Comparison of ENCODE assay signal across 1 cellular context in genomic region chr2:168495524-168495923, GRCh38.
TF ChIP-seq lines count a peak whose summit lies in the region.

No MANE protein-coding gene starts in this region.

TF ChIP-seq in GM12878, 131 proteins besides CTCF, POLR2A, EP300 and RAD21 (continued from another document and continues in another):
- TF ChIP-seq ZBTB4 (CRISPR knock-in tag; IDR thresholded peaks at IDR 0.05) (no peak), USF2 (IDR thresholded peaks at IDR 0.05; ENCODE audit: borderline replicate concordance, low read depth, low read length) (no peak), FOXM1 (IDR thresholded peaks at IDR 0.05; ENCODE audit: low read depth, low read length) (peak; percentile 97), SIN3A (IDR thresholded peaks at IDR 0.05; ENCODE audit: low read depth, low read length) (no peak), SPI1 (IDR thresholded peaks at IDR 0.05; ENCODE audit: borderline replicate concordance, insufficient read depth, low read depth, low read length) (no peak), ATF2 (IDR thresholded peaks at IDR 0.05; ENCODE audit: low read length) (peak; percentile 98), PAX8 (IDR thresholded peaks at IDR 0.05) (no peak), CHD2 (IDR thresholded peaks at IDR 0.05; ENCODE audit: borderline replicate concordance, low read depth, low read length) (0 out of 2 replicates have a peak, but pooled peaks have one; percentile 63), MAX (IDR thresholded peaks at IDR 0.05; ENCODE audit: low read depth, low read length) (no peak), RBBP5 (conservative IDR thresholded peaks at IDR 0.05) (no peak), FOS (IDR thresholded peaks at IDR 0.05; ENCODE audit: borderline replicate concordance, extremely low read depth, insufficient read length) (no peak), ZBED1 (IDR thresholded peaks at IDR 0.05; ENCODE audit: borderline replicate concordance) (peak; percentile 81; the same call in 1 of the 2 replicates), JUNB (IDR thresholded peaks at IDR 0.05) (peak; percentile 97), IKZF1 (conservative IDR thresholded peaks at IDR 0.05) (peak; percentile 79), ELK1 (IDR thresholded peaks at IDR 0.05; ENCODE audit: low read depth, low read length) (no peak), RELB (IDR thresholded peaks at IDR 0.05; ENCODE audit: low read depth) (peak; percentile 62; the same call in 1 of the 2 replicates), GABPA (IDR thresholded peaks at IDR 0.05; ENCODE audit: low read depth) (peak; percentile 58; the same call in 1 of the 2 replicates), POU2F2 (IDR thresholded peaks at IDR 0.05; ENCODE audit: borderline replicate concordance, low read depth, low read length) (peak; percentile 66; the same call in 1 of the 3 replicates), ETV6 (conservative IDR thresholded peaks at IDR 0.05 in 1 of 2, IDR thresholded peaks at IDR 0.05 in 1 of 2; ENCODE audit: borderline replicate concordance in 1 of 2, low read depth in 1 of 2) (peak in 1 of 2 experiments; percentile 93; a peak in 2 of 4 replicates), RUNX3 (IDR thresholded peaks at IDR 0.05; ENCODE audit: low read length) (peak; percentile 87), BACH1 (IDR thresholded peaks at IDR 0.05; ENCODE audit: borderline replicate concordance) (peak; percentile 57; the same call in 1 of the 2 replicates), POLR2AphosphoS2 (IDR thresholded peaks at IDR 0.05; ENCODE audit: low read depth, low read length) (no peak), BHLHE40 (IDR thresholded peaks at IDR 0.05; ENCODE audit: borderline replicate concordance in 1 of 2, low read depth in 2 of 2, low read length in 1 of 2) (peak; percentile 62 to 67; a peak in 1 of 4 replicates), DPF2 (IDR thresholded peaks at IDR 0.05) (peak; percentile 52; the same call in 1 of the 2 replicates), YBX1 (IDR thresholded peaks at IDR 0.05) (no peak), HSF1 (IDR thresholded peaks at IDR 0.05; ENCODE audit: low read depth, low read length) (no peak), SREBF2 (IDR thresholded peaks at IDR 0.05; ENCODE audit: low read length) (no peak), PKNOX1 (IDR thresholded peaks at IDR 0.05) (peak; percentile 20; the same call in 1 of the 2 replicates), YY1 (IDR thresholded peaks at IDR 0.05; ENCODE audit: low read depth, low read length) (peak; percentile 44; the same call in 1 of the 2 replicates), PML (IDR thresholded peaks at IDR 0.05; ENCODE audit: low read length) (peak; percentile 81; the same call in 1 of the 2 replicates), IRF3 (IDR thresholded peaks at IDR 0.05) (no peak), STAT3 (IDR thresholded peaks at IDR 0.05; ENCODE audit: low read depth, low read length) (peak; percentile 83; the same call in 1 of the 2 replicates), ZZZ3 (IDR thresholded peaks at IDR 0.05; ENCODE audit: control insufficient read depth, insufficient read length, low read depth) (no peak), IKZF2 (IDR thresholded peaks at IDR 0.05) (peak; percentile 82 to 90), MTA3 (IDR thresholded peaks at IDR 0.05; ENCODE audit: borderline replicate concordance, low read length) (peak; percentile 98), PAX5 (IDR thresholded peaks at IDR 0.05; ENCODE audit: borderline replicate concordance, low read depth, low read length) (peak; percentile 78; the same call in 1 of the 2 replicates), SMC3 (IDR thresholded peaks at IDR 0.05; ENCODE audit: borderline replicate concordance, low read length) (peak; percentile 18; the same call in 1 of the 2 replicates), POLR2AphosphoS5 (IDR thresholded peaks at IDR 0.05; ENCODE audit: low read length) (peak; percentile 20; the same call in 1 of the 2 replicates), MTA2 (IDR thresholded peaks at IDR 0.05; ENCODE audit: low read depth) (peak; percentile 73), REST (IDR thresholded peaks at IDR 0.05; ENCODE audit: low read depth, low read length) (0 out of 2 replicates have a peak, but pooled peaks have one; percentile 13), ZSCAN29 (IDR thresholded peaks at IDR 0.05) (no peak), SUZ12 (IDR thresholded peaks at IDR 0.05; ENCODE audit: unreplicated experiment) (no peak), BCL3 (IDR thresholded peaks at IDR 0.05; ENCODE audit: borderline replicate concordance, insufficient read depth, low read depth, low read length, poor library complexity, severe bottlenecking) (peak; percentile 92), ZNF217 (IDR thresholded peaks at IDR 0.05) (no peak), CBX5 (IDR thresholded peaks at IDR 0.05; ENCODE audit: low read depth) (peak; percentile 95; the same call in 1 of the 2 replicates), TCF3 (IDR thresholded peaks at IDR 0.05; ENCODE audit: borderline replicate concordance, insufficient read depth, low read depth, low read length) (peak; percentile 60; the same call in 1 of the 2 replicates), SREBF1 (IDR thresholded peaks at IDR 0.05; ENCODE audit: low read length) (no peak)
